ENCODE assay signal across 1 cellular context in the genomic region with DNA sequence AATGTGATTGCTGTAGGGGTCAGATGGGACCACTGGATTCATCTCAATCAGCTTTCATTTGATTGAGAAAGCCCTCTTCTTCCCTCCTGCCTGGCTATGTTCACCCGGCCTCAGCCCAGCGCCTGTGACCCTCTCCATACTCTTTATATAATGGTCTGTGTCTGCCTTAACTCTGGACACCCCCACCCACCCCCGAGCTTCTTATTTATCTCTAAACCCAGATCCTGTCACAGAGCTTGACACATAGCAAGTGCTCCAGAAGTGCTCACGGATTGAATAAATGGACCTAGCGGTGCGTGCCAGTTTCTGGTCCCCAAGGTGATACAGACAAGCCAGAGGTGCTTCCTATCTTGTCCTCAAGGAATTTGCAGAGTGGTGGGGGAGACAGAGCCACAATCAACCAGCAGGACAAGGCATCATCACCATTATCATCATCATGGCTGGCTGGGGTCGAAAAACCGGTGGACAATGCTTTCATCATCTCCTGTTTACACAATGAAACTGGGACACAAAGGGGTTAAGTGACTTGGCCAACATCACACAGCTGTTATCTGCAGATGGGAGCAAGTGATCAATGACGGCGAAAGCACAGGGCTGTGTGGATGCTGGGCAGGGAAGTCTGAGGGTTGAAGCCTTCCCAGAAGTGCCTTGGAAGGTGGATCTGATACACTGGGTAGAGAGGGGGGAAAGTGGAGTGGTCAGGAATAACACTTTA.
A peak's percentile ranks its signal among the peaks of the same experiment; 100 is the strongest.
TF ChIP-seq lines count a peak whose summit lies in the region.

No MANE protein-coding gene starts in this region.

TF ChIP-seq in HepG2, 621 proteins besides CTCF, POLR2A, EP300 and RAD21 (continued from another document and continues in another):
- TF ChIP-seq, protein P1, sequence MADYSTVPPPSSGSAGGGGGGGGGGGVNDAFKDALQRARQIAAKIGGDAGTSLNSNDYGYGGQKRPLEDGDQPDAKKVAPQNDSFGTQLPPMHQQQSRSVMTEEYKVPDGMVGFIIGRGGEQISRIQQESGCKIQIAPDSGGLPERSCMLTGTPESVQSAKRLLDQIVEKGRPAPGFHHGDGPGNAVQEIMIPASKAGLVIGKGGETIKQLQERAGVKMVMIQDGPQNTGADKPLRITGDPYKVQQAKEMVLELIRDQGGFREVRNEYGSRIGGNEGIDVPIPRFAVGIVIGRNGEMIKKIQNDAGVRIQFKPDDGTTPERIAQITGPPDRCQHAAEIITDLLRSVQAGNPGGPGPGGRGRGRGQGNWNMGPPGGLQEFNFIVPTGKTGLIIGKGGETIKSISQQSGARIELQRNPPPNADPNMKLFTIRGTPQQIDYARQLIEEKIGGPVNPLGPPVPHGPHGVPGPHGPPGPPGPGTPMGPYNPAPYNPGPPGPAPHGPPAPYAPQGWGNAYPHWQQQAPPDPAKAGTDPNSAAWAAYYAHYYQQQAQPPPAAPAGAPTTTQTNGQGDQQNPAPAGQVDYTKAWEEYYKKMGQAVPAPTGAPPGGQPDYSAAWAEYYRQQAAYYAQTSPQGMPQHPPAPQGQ (CRISPR knock-in tag; IDR thresholded peaks at IDR 0.05; ENCODE audit: borderline replicate concordance), result no peak
- no peak for TF ChIP-seq HOXA9 (CRISPR knock-in tag; IDR thresholded peaks at IDR 0.05; ENCODE audit: borderline replicate concordance)
- TF ChIP-seq SSRP1 (CRISPR knock-in tag; IDR thresholded peaks at IDR 0.05), result peak; percentile 35; the same call in 1 of the 2 replicates
- no peak for TF ChIP-seq CHD4 (IDR thresholded peaks at IDR 0.05; ENCODE audit: borderline replicate concordance, low read length)
- TF ChIP-seq PHF8 (CRISPR knock-in tag; IDR thresholded peaks at IDR 0.05), result no peak
- TF ChIP-seq, protein P2, sequence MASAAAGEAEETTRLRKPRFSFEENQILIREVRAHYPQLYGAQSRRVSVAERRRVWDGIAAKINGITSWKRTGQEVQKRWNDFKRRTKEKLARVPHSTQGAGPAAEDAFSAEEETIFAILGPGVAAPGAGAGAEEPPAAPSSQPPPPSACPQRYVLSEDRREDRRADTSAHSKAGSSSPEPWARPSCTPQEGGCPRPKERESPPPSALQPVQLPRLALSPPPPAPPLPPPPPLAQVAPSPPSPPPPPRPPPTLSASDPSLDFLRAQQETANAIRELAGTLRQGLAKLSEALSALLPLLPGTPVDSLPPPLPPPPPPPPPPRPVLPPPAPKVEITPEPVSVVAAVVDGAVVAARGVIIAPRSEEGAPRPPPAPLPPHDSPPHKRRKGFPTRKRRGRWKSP (CRISPR knock-in tag; IDR thresholded peaks at IDR 0.05), result no peak; the same call in 1 of the 2 replicates
- TF ChIP-seq RELA (CRISPR knock-in tag; IDR thresholded peaks at IDR 0.05), result no peak
- TF ChIP-seq, protein P3, sequence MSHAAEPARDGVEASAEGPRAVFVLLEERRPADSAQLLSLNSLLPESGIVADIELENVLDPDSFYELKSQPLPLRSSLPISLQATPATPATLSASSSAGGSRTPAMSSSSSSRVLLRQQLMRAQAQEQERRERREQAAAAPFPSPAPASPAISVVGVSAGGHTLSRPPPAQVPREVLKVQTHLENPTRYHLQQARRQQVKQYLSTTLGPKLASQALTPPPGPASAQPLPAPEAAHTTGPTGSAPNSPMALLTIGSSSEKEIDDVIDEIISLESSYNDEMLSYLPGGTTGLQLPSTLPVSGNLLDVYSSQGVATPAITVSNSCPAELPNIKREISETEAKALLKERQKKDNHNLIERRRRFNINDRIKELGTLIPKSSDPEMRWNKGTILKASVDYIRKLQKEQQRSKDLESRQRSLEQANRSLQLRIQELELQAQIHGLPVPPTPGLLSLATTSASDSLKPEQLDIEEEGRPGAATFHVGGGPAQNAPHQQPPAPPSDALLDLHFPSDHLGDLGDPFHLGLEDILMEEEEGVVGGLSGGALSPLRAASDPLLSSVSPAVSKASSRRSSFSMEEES (CRISPR knock-in tag; IDR thresholded peaks at IDR 0.05), result no peak
- peak; percentile 89 for TF ChIP-seq ZNF644 (CRISPR knock-in tag; IDR thresholded peaks at IDR 0.05; ENCODE audit: low read depth)
- TF ChIP-seq CAMTA2 (CRISPR knock-in tag; IDR thresholded peaks at IDR 0.05; ENCODE audit: borderline replicate concordance), result no peak
- no peak for TF ChIP-seq NFRKB (IDR thresholded peaks at IDR 0.05)
- TF ChIP-seq IRF2 (CRISPR knock-in tag; IDR thresholded peaks at IDR 0.05), result peak; percentile 67; the same call in 1 of the 2 replicates
- peak; percentile 92 for TF ChIP-seq KDM1A (CRISPR knock-in tag; IDR thresholded peaks at IDR 0.05)
- TF ChIP-seq, protein P4, sequence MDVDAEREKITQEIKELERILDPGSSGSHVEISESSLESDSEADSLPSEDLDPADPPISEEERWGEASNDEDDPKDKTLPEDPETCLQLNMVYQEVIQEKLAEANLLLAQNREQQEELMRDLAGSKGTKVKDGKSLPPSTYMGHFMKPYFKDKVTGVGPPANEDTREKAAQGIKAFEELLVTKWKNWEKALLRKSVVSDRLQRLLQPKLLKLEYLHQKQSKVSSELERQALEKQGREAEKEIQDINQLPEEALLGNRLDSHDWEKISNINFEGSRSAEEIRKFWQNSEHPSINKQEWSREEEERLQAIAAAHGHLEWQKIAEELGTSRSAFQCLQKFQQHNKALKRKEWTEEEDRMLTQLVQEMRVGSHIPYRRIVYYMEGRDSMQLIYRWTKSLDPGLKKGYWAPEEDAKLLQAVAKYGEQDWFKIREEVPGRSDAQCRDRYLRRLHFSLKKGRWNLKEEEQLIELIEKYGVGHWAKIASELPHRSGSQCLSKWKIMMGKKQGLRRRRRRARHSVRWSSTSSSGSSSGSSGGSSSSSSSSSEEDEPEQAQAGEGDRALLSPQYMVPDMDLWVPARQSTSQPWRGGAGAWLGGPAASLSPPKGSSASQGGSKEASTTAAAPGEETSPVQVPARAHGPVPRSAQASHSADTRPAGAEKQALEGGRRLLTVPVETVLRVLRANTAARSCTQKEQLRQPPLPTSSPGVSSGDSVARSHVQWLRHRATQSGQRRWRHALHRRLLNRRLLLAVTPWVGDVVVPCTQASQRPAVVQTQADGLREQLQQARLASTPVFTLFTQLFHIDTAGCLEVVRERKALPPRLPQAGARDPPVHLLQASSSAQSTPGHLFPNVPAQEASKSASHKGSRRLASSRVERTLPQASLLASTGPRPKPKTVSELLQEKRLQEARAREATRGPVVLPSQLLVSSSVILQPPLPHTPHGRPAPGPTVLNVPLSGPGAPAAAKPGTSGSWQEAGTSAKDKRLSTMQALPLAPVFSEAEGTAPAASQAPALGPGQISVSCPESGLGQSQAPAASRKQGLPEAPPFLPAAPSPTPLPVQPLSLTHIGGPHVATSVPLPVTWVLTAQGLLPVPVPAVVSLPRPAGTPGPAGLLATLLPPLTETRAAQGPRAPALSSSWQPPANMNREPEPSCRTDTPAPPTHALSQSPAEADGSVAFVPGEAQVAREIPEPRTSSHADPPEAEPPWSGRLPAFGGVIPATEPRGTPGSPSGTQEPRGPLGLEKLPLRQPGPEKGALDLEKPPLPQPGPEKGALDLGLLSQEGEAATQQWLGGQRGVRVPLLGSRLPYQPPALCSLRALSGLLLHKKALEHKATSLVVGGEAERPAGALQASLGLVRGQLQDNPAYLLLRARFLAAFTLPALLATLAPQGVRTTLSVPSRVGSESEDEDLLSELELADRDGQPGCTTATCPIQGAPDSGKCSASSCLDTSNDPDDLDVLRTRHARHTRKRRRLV (CRISPR knock-in tag; IDR thresholded peaks at IDR 0.05), result no peak
- TF ChIP-seq, protein P5, sequence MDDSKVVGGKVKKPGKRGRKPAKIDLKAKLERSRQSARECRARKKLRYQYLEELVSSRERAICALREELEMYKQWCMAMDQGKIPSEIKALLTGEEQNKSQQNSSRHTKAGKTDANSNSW (CRISPR knock-in tag; IDR thresholded peaks at IDR 0.05; ENCODE audit: borderline replicate concordance), result no peak
- no peak for TF ChIP-seq ZNF138 (CRISPR knock-in tag; IDR thresholded peaks at IDR 0.05; ENCODE audit: low read depth)
- peak; percentile 91 for TF ChIP-seq FOXO1 (CRISPR knock-in tag; IDR thresholded peaks at IDR 0.05)
- no peak for TF ChIP-seq PAX8 (CRISPR knock-in tag; IDR thresholded peaks at IDR 0.05; ENCODE audit: borderline replicate concordance)
- no peak for TF ChIP-seq ZNF7 (CRISPR knock-in tag; IDR thresholded peaks at IDR 0.05)
- TF ChIP-seq ZNF788 (CRISPR knock-in tag; IDR thresholded peaks at IDR 0.05; ENCODE audit: borderline replicate concordance), result peak; percentile 61; the same call in 1 of the 2 replicates
- TF ChIP-seq, protein P6, sequence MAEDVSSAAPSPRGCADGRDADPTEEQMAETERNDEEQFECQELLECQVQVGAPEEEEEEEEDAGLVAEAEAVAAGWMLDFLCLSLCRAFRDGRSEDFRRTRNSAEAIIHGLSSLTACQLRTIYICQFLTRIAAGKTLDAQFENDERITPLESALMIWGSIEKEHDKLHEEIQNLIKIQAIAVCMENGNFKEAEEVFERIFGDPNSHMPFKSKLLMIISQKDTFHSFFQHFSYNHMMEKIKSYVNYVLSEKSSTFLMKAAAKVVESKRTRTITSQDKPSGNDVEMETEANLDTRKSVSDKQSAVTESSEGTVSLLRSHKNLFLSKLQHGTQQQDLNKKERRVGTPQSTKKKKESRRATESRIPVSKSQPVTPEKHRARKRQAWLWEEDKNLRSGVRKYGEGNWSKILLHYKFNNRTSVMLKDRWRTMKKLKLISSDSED (CRISPR knock-in tag; IDR thresholded peaks at IDR 0.05), result no peak
- TF ChIP-seq, protein P7, sequence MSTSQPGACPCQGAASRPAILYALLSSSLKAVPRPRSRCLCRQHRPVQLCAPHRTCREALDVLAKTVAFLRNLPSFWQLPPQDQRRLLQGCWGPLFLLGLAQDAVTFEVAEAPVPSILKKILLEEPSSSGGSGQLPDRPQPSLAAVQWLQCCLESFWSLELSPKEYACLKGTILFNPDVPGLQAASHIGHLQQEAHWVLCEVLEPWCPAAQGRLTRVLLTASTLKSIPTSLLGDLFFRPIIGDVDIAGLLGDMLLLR (CRISPR knock-in tag; IDR thresholded peaks at IDR 0.05), result no peak
- no peak for TF ChIP-seq ZNF343 (CRISPR knock-in tag; IDR thresholded peaks at IDR 0.05)
- TF ChIP-seq, protein P8, sequence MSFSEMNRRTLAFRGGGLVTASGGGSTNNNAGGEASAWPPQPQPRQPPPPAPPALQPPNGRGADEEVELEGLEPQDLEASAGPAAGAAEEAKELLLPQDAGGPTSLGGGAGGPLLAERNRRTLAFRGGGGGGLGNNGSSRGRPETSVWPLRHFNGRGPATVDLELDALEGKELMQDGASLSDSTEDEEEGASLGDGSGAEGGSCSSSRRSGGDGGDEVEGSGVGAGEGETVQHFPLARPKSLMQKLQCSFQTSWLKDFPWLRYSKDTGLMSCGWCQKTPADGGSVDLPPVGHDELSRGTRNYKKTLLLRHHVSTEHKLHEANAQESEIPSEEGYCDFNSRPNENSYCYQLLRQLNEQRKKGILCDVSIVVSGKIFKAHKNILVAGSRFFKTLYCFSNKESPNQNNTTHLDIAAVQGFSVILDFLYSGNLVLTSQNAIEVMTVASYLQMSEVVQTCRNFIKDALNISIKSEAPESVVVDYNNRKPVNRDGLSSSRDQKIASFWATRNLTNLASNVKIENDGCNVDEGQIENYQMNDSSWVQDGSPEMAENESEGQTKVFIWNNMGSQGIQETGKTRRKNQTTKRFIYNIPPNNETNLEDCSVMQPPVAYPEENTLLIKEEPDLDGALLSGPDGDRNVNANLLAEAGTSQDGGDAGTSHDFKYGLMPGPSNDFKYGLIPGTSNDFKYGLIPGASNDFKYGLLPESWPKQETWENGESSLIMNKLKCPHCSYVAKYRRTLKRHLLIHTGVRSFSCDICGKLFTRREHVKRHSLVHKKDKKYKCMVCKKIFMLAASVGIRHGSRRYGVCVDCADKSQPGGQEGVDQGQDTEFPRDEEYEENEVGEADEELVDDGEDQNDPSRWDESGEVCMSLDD (CRISPR knock-in tag; IDR thresholded peaks at IDR 0.05; ENCODE audit: borderline replicate concordance), result peak; percentile 40; the same call in 1 of the 2 replicates
- TF ChIP-seq, protein P9, sequence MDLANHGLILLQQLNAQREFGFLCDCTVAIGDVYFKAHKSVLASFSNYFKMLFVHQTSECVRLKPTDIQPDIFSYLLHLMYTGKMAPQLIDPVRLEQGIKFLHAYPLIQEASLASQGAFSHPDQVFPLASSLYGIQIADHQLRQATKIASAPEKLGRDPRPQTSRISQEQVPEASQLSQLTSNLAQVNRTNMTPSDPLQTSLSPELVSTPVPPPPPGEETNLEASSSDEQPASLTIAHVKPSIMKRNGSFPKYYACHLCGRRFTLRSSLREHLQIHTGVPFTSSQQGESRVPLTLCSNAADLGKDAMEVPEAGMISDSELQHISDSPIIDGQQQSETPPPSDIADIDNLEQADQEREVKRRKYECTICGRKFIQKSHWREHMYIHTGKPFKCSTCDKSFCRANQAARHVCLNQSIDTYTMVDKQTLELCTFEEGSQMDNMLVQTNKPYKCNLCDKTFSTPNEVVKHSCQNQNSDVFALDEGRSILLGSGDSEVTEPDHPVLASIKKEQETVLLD (CRISPR knock-in tag; IDR thresholded peaks at IDR 0.05; ENCODE audit: low read depth), result no peak
- TF ChIP-seq, protein P10, sequence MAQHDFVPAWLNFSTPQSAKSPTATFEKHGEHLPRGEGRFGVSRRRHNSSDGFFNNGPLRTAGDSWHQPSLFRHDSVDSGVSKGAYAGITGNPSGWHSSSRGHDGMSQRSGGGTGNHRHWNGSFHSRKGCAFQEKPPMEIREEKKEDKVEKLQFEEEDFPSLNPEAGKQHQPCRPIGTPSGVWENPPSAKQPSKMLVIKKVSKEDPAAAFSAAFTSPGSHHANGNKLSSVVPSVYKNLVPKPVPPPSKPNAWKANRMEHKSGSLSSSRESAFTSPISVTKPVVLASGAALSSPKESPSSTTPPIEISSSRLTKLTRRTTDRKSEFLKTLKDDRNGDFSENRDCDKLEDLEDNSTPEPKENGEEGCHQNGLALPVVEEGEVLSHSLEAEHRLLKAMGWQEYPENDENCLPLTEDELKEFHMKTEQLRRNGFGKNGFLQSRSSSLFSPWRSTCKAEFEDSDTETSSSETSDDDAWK (CRISPR knock-in tag; IDR thresholded peaks at IDR 0.05), result no peak
- no peak for TF ChIP-seq SALL2 (CRISPR knock-in tag; IDR thresholded peaks at IDR 0.05)
- TF ChIP-seq ZMAT3 (CRISPR knock-in tag; conservative IDR thresholded peaks at IDR 0.05), result no peak
- no peak for TF ChIP-seq ZFP36L1 (CRISPR knock-in tag; IDR thresholded peaks at IDR 0.05)
- TF ChIP-seq, protein P11, sequence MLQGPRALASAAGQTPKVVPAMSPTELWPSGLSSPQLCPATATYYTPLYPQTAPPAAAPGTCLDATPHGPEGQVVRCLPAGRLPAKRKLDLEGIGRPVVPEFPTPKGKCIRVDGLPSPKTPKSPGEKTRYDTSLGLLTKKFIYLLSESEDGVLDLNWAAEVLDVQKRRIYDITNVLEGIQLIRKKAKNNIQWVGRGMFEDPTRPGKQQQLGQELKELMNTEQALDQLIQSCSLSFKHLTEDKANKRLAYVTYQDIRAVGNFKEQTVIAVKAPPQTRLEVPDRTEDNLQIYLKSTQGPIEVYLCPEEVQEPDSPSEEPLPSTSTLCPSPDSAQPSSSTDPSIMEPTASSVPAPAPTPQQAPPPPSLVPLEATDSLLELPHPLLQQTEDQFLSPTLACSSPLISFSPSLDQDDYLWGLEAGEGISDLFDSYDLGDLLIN (CRISPR knock-in tag; IDR thresholded peaks at IDR 0.05; ENCODE audit: borderline replicate concordance), result no peak
- no peak; the same call in 1 of the 2 replicates for TF ChIP-seq ZNF3 (CRISPR knock-in tag; IDR thresholded peaks at IDR 0.05)
- TF ChIP-seq TOPORS (CRISPR knock-in tag; IDR thresholded peaks at IDR 0.05), result no peak
- peak in 1 of 2 experiments; percentile 87; a peak in 2 of 4 replicates for TF ChIP-seq KLF16 (CRISPR knock-in tag; IDR thresholded peaks at IDR 0.05)
- peak; percentile 78 for TF ChIP-seq NCOA2 (CRISPR knock-in tag; IDR thresholded peaks at IDR 0.05)
- peak; percentile 48; the same call in 1 of the 2 replicates for TF ChIP-seq ZNF205 (CRISPR knock-in tag; IDR thresholded peaks at IDR 0.05)
- no peak for TF ChIP-seq NR1H2 (CRISPR knock-in tag; IDR thresholded peaks at IDR 0.05; ENCODE audit: borderline replicate concordance, low read depth)
- no peak for TF ChIP-seq YY1 (IDR thresholded peaks at IDR 0.05; ENCODE audit: insufficient read depth, insufficient replicate concordance, low read depth, low read length)
- TF ChIP-seq ATRX (CRISPR knock-in tag; IDR thresholded peaks at IDR 0.05; ENCODE audit: borderline replicate concordance), result no peak
- no peak for TF ChIP-seq ZNF790 (CRISPR knock-in tag; IDR thresholded peaks at IDR 0.05; ENCODE audit: borderline replicate concordance)
- TF ChIP-seq GATAD2A (CRISPR knock-in tag; IDR thresholded peaks at IDR 0.05), result peak; percentile 99
